8 cellular contexts compared by ENCODE assay signal in genomic region chr4:151644625-151645024, GRCh38.
DNase-seq lines count a peak whose midpoint lies in the region; ATAC-seq, FAIRE-seq and TF ChIP-seq lines count a peak whose summit lies in the region.

No MANE protein-coding gene starts in this region.

- no peaks in the 10 kb centered on the region for H3K9me3 ChIP-seq in K562 (replicated peaks; ENCODE audit: control insufficient read depth, insufficient read depth, low read depth, low read length)

- H3K27ac ChIP-seq in K562 (ENCODE audit: extremely low read depth, low read depth, low read length): no peak overlapping the region

- no TSS peak for BruUV-seq in K562 (replicated peaks; lab: Mats Ljungman, UMichigan)

- POLR2A ChIA-PET in K562 (lab: Yijun Ruan, JAX): no interaction called here

- no peak for FAIRE-seq in K562 (lab: Jason Lieb, UNC)

- H3K9me1 ChIP-seq in K562 (ENCODE audit: control insufficient read depth, insufficient read depth, low read length): no peaks in the 10 kb centered on the region

- WGBS in K562 (ENCODE audit: insufficient coverage, low coverage, missing lambda C conversion rate): 0% methylated on average over 3 of the region's 3 CpGs

- H3K79me2 ChIP-seq in K562 (ENCODE audit: control insufficient read depth, insufficient read depth, low read length): no peaks in the 10 kb centered on the region

- intact Hi-C loops in K562 (cut with micrococcal nuclease): loop anchor here (10.0 kb wide), 4 partner anchors 160 to 750 kb away; no protein-coding TSS in a partner anchor

- H3K4me2 ChIP-seq in K562 (ENCODE audit: insufficient read depth, low read length): no peak overlapping the region

- no peaks in the 10 kb centered on the region for H3K36me3 ChIP-seq in K562 (ENCODE audit: control insufficient read depth, insufficient read depth, low read length)

- no peaks in the 10 kb centered on the region for H3K4me1 ChIP-seq in K562 (replicated peaks in 1 of 2; ENCODE audit: control insufficient read depth in 2 of 2, insufficient read depth in 2 of 2, low read length in 2 of 2)

- no peaks in the 10 kb centered on the region for H4K20me1 ChIP-seq in K562 (replicated peaks; ENCODE audit: control insufficient read depth, insufficient read depth, low read length)

- H2AFZ ChIP-seq in K562 (ENCODE audit: low read depth, low read length): no peak overlapping the region

- CTCF ChIA-PET in K562 (lab: Yijun Ruan, JAX; ENCODE audit: low intra/inter-chr PET ratio): no interaction called here

- peak; percentile 86 for ATAC-seq in K562
- peak; percentile 32 for ATAC-seq in omental fat pad (ENCODE audit: low FRiP score)
- no peak for ATAC-seq in GM21423 (IDR thresholded peaks at IDR 0.05; ENCODE audit: unreplicated experiment)

- TF ChIP-seq EP300 in K562 (IDR thresholded peaks at IDR 0.05; ENCODE audit: low read length): no peak

- in situ Hi-C loops in K562 (cut with MboI): no loop called here

- H3K4me3 ChIP-seq in Jurkat, Clone E6-1 (ENCODE audit: low read length): no peak overlapping the region
- no peak overlapping the region for H3K4me3 ChIP-seq in K562

- peak; percentile 60 to 75 (median 74) for TF ChIP-seq CTCF in K562 (IDR thresholded peaks at IDR 0.05 in 2 of 3, conservative IDR thresholded peaks at IDR 0.05 in 1 of 3; ENCODE audit: insufficient read depth in 2 of 3, low read depth in 1 of 3, low read length in 3 of 3)
- TF ChIP-seq CTCF in omental fat pad (IDR thresholded peaks at IDR 0.05): no peak

- peak; percentile 7 to 44; a peak in 2 of 4 replicates for TF ChIP-seq RAD21 in K562 (CRISPR knock-in tag; conservative IDR thresholded peaks at IDR 0.05 in 1 of 2, IDR thresholded peaks at IDR 0.05 in 1 of 2)

- no peak for TF ChIP-seq POLR2A in K562 (conservative IDR thresholded peaks at IDR 0.05)

- H3K27me3 ChIP-seq in K562 (ENCODE audit: control insufficient read depth in 2 of 2, insufficient read depth in 2 of 2, low read length in 2 of 2): peaks cover 6 to 8% of the 10 kb centered on the region in 2 experiments

- DNase-seq in NK-92 treated with Interleukin-12 subunit alpha and Interleukin-12 subunit beta, amount 100 ng/mL, for 24 hours (lab: John Stamatoyannopoulos, UW): peak; percentile 17
- no peak for DNase-seq in NK-92 (lab: John Stamatoyannopoulos, UW; ENCODE audit: unreplicated experiment)
- DNase-seq in Jurkat, Clone E6-1 (ENCODE audit: low read depth, low spot score): peak; percentile 12
- peak; percentile 27 to 53 (median 35) for DNase-seq in K562 (ENCODE audit: extremely low read depth in 1 of 4, low spot score in 3 of 4)
- DNase-seq in omental fat pad (ENCODE audit: low spot score): no peak
- DNase-seq in activated T-cell treated with anti-CD3 and anti-CD28 coated beads, Interleukin-2, amount 50 U/mL, for 1 hour: no peak
- DNase-seq in mucosa of gallbladder (ENCODE audit: low spot score): no peak

- H3K9ac ChIP-seq in K562 (ENCODE audit: insufficient read depth in 1 of 2, low read depth in 2 of 2, low read length in 2 of 2): no peak overlapping the region

TF ChIP-seq in K562, 482 proteins besides CTCF, POLR2A, EP300 and RAD21:
- TF ChIP-seq ZBTB7A (IDR thresholded peaks at IDR 0.05; ENCODE audit: borderline replicate concordance, control insufficient read depth, low read depth, low read length) (peak; percentile 50; the same call in 1 of the 2 replicates), ZNF583 (CRISPR knock-in tag; IDR thresholded peaks at IDR 0.05) (no peak), CTCFL (IDR thresholded peaks at IDR 0.05; ENCODE audit: borderline replicate concordance, insufficient read depth, low read depth, low read length, poor library complexity, severe bottlenecking) (peak; percentile 89), SMC3 (conservative IDR thresholded peaks at IDR 0.05; ENCODE audit: insufficient read depth, low read depth, low read length) (peak; percentile 62; the same call in 1 of the 2 replicates)

Comparison
In these comparisons a context has a peak if more than half of its experiments do, and no peak if none do; other contexts are left out.
1. DNase-seq: peak in NK-92 treated with Interleukin-12 subunit alpha and Interleukin-12 subunit beta, amount 100 ng/mL, for 24 hours (single experiment), Jurkat, Clone E6-1 (single experiment) and K562 (4 of 4); none in NK-92 (single experiment), omental fat pad (single experiment), activated T-cell treated with anti-CD3 and anti-CD28 coated beads, Interleukin-2, amount 50 U/mL, for 1 hour (single experiment) and mucosa of gallbladder (single experiment).
2. CTCF ChIP-seq: peak in K562 (3 of 3); none in omental fat pad (0 of 3).